Comparison of ENCODE assay signal across 21 cellular contexts in genomic region chr11:68367252-68367651, GRCh38.
"Had no signal": no experiment of that assay in that cellular context is flagged by ENCODE, and none has a peak within 500 bp of the region (broad histone marks: within the 10 kb centered on the region; RNA-seq: fewer than 3 reads in every experiment).

No MANE protein-coding gene starts in this region.

- ATAC-seq: effector memory CD8-positive, alpha-beta T cell; esophagus mucosa; natural killer cell treated with Interleukin-12 subunit alpha and Interleukin-12 subunit beta and Interleukin-15 and Interleukin-18, amount 100 ng/mL, for 72 hours; sciatic nerve had no signal

- DNase-seq: activated naive CD4-positive, alpha-beta T cell treated with anti-CD3 and anti-CD28 coated beads for 36 hours; activated T-cell treated with anti-CD3 and anti-CD28 coated beads, Interleukin-2, amount 50 U/mL, for 48 hours; anterior cingulate cortex; caudate nucleus; dorsolateral prefrontal cortex; effector memory CD8-positive, alpha-beta T cell; foreskin melanocyte; hypothalamus; stimulated activated CD4-positive, alpha-beta T cell treated with anti-CD3 and anti-CD28 coated beads, Interleukin-15, amount 100 ng/mL, for 24 hours; stimulated activated CD8-positive, alpha-beta memory T cell treated with anti-CD3 and anti-CD28 coated beads, Interleukin-4, amount 100 ng/mL, for 48 hours; stimulated activated naive CD4-positive, alpha-beta T cell; T-helper 1 cell; testis; upper lobe of left lung had no signal

- H3K27me3 Mint-ChIP-seq: brain; natural killer cell treated with Interleukin-12 subunit alpha and Interleukin-12 subunit beta and Interleukin-15 and Interleukin-18, amount 100 ng/mL, for 72 hours had no signal

- H3K4me1 ChIP-seq: testis had no signal

- H3K9me3 Mint-ChIP-seq: activated naive CD4-positive, alpha-beta T cell treated with anti-CD3 and anti-CD28 coated beads for 36 hours; brain; effector memory CD8-positive, alpha-beta T cell; natural killer cell treated with Interleukin-12 subunit alpha and Interleukin-12 subunit beta and Interleukin-15 and Interleukin-18, amount 100 ng/mL, for 72 hours had no signal

- FAIRE-seq: endothelial cell of umbilical vein, TTC549 had no signal

- H3K27me3 ChIP-seq: dorsolateral prefrontal cortex, testis, upper lobe of left lung had no signal

- H3K27ac Mint-ChIP-seq: activated naive CD4-positive, alpha-beta T cell treated with anti-CD3 and anti-CD28 coated beads for 36 hours; natural killer cell treated with Interleukin-12 subunit alpha and Interleukin-12 subunit beta and Interleukin-15 and Interleukin-18, amount 100 ng/mL, for 72 hours had no signal

- H3K4me3 Mint-ChIP-seq: activated naive CD4-positive, alpha-beta T cell treated with anti-CD3 and anti-CD28 coated beads for 36 hours; brain; effector memory CD8-positive, alpha-beta T cell; natural killer cell treated with Interleukin-12 subunit alpha and Interleukin-12 subunit beta and Interleukin-15 and Interleukin-18, amount 100 ng/mL, for 72 hours had no signal

- H3K9me3 ChIP-seq: testis, upper lobe of left lung had no signal

- H3K4me3 ChIP-seq: dorsolateral prefrontal cortex, smooth muscle cell, testis, upper lobe of left lung had no signal

- H3K27ac ChIP-seq: dorsolateral prefrontal cortex, testis, upper lobe of left lung had no signal

- H3K36me3 Mint-ChIP-seq: natural killer cell treated with Interleukin-12 subunit alpha and Interleukin-12 subunit beta and Interleukin-15 and Interleukin-18, amount 100 ng/mL, for 72 hours had no signal

- H3K4me2 ChIP-seq: smooth muscle cell had no signal
